In genomic region chr12:57135939-57136338, GRCh38 we compare ENCODE assay signal across 13 cellular contexts. TPM values are rescaled to one million over a fixed set of nuclear protein-coding genes. Genes with fewer than 3 reads are reported as not detected.
DNase-seq lines count a peak whose midpoint lies in the region; ATAC-seq, FAIRE-seq and TF ChIP-seq lines count a peak whose summit lies in the region.
"Had no signal": no experiment of that assay in that cellular context is flagged by ENCODE, and none has a peak within 500 bp of the region (broad histone marks: within the 10 kb centered on the region; RNA-seq: fewer than 3 reads in every experiment).

No MANE protein-coding gene starts in this region.

- DNase-seq in EH (ENCODE audit: low read depth) = peak; percentile 40
- DNase-seq in caudate nucleus (lab: John Stamatoyannopoulos, UW) = peak in 58 of 61 donors; percentile 27 to 94 (median 78)
- DNase-seq in kidney = peak; percentile 84
- peak; percentile 83 for DNase-seq in sciatic nerve (ENCODE audit: low spot score)
- no peak for DNase-seq in activated T-cell treated with anti-CD3 and anti-CD28 coated beads, Interleukin-2, amount 50 U/mL, for 4 hours
- no peak for DNase-seq in NAMALWA (ENCODE audit: low spot score)
- DNase-seq: NCI-H2171; stimulated activated naive CD8-positive, alpha-beta T cell treated with anti-CD3 and anti-CD28 coated beads, Interleukin-15, Interleukin-2, amounts not matched to agents 100 U/mL and 50 U/mL, for 24 hours; WERI-Rb-1 had no signal

- H3K36me3 Mint-ChIP-seq in activated T-cell treated with anti-CD3 and anti-CD28 coated beads, Interleukin-2, amount 50 U/mL, for 4 hours (ENCODE audit: insufficient read depth) = no peaks in the 10 kb centered on the region

- H3K4me1 Mint-ChIP-seq in activated T-cell treated with anti-CD3 and anti-CD28 coated beads, Interleukin-2, amount 50 U/mL, for 4 hours (ENCODE audit: low read depth) = no peaks in the 10 kb centered on the region

- H3K36me3 ChIP-seq in kidney (ENCODE audit: control insufficient read depth in 1 of 2, insufficient read depth in 2 of 2, low read length in 2 of 2) = peaks cover 7 to 11% of the 10 kb centered on the region in 2 donors
- H3K36me3 ChIP-seq: WERI-Rb-1 had no signal

- H3K4me3 Mint-ChIP-seq in activated T-cell treated with anti-CD3 and anti-CD28 coated beads, Interleukin-2, amount 50 U/mL, for 4 hours = no peak overlapping the region

- ATAC-seq in sciatic nerve (peak; percentile 74), GM19397 (IDR thresholded peaks at IDR 0.05; ENCODE audit: unreplicated experiment) (no peak), GM21619 (IDR thresholded peaks at IDR 0.05; ENCODE audit: unreplicated experiment) (no peak)
- ATAC-seq in activated T-cell treated with anti-CD3 and anti-CD28 coated beads, Interleukin-2, amount 50 U/mL, for 4 hours = no peak
- ATAC-seq: stimulated activated naive CD8-positive, alpha-beta T cell treated with anti-CD3 and anti-CD28 coated beads, Interleukin-15, Interleukin-2, amounts not matched to agents 100 U/mL and 50 U/mL, for 24 hours had no signal

- H3K9me3 ChIP-seq in kidney (ENCODE audit: control insufficient read depth in 1 of 2, low read length in 2 of 2) = no peaks in the 10 kb centered on the region

- FAIRE-seq in kidney (lab: Jason Lieb, UNC) = no peak
- FAIRE-seq: D721Med had no signal

- peaks cover 4 to 15% of the 10 kb centered on the region in 2 donors for H3K4me1 ChIP-seq in kidney (ENCODE audit: control insufficient read depth in 1 of 2, insufficient read depth in 1 of 2, low read depth in 1 of 2, low read length in 2 of 2)
- H3K4me1 ChIP-seq: parathyroid adenoma had no signal

- H3K27me3 Mint-ChIP-seq in activated T-cell treated with anti-CD3 and anti-CD28 coated beads, Interleukin-2, amount 50 U/mL, for 4 hours (ENCODE audit: low read depth) = no peaks in the 10 kb centered on the region

- H3K27ac ChIP-seq in caudate nucleus (ENCODE audit: low read depth, low read length) (peak overlapping the region; percentile 87), kidney (ENCODE audit: low read depth in 2 of 2, low read length in 2 of 2) (peak overlapping the region in 1 of 2 donors; percentile 72)
- H3K27ac ChIP-seq: parathyroid adenoma, WERI-Rb-1 had no signal

- no peak overlapping the region for H3K9ac ChIP-seq in kidney (ENCODE audit: low read length in 2 of 2)
- H3K9ac ChIP-seq: parathyroid adenoma had no signal

- intact Hi-C loops in kidney (cut with DNase I) (no loop called here), sciatic nerve (cut with DNase I) (no loop called here)

- H3K4me3 ChIP-seq in kidney (ENCODE audit: low read length in 2 of 2) = no peak overlapping the region

- no peaks in the 10 kb centered on the region for H3K9me3 Mint-ChIP-seq in activated T-cell treated with anti-CD3 and anti-CD28 coated beads, Interleukin-2, amount 50 U/mL, for 4 hours

- TF ChIP-seq CTCF in kidney (IDR thresholded peaks at IDR 0.05; ENCODE audit: borderline replicate concordance, extremely low read depth, insufficient read depth) = no peak

RNA-seq across cellular contexts. Expression of gene LRP1, which starts 7.7 kb away (rescaled TPM):
- total RNA-seq in kidney (121 TPM), sciatic nerve (760 TPM)
- 18.7 TPM for polyA plus RNA-seq in kidney (ENCODE audit: insufficient read depth, low read depth, low replicate concordance)
- total RNA-seq in activated T-cell treated with anti-CD3 and anti-CD28 coated beads, Interleukin-2, amount 50 U/mL, for 4 hours = 1 to 10 TPM in 2 of 3 donors, under 1 TPM in 1; 0.98 to 1.1 (median 1.0) TPM

RNA-seq across cellular contexts. Expression of gene LRP1-AS, which starts 11.5 kb away (rescaled TPM):
- total RNA-seq in kidney (not detected), sciatic nerve (not detected)
- not detected for polyA plus RNA-seq in kidney (ENCODE audit: insufficient read depth, low read depth, low replicate concordance)
- total RNA-seq in activated T-cell treated with anti-CD3 and anti-CD28 coated beads, Interleukin-2, amount 50 U/mL, for 4 hours = not detected

RNA-seq across cellular contexts. Expression of gene STAT6, which starts 24.8 kb away (rescaled TPM):
- total RNA-seq in kidney (232 TPM), sciatic nerve (187 TPM)
- 74.8 TPM for polyA plus RNA-seq in kidney (ENCODE audit: insufficient read depth, low read depth, low replicate concordance)
- 100 to 1,000 TPM; 312 to 340 (median 339) TPM for total RNA-seq in activated T-cell treated with anti-CD3 and anti-CD28 coated beads, Interleukin-2, amount 50 U/mL, for 4 hours

RNA-seq across cellular contexts. Expression of gene NAB2, which starts 47.0 kb away (rescaled TPM):
- total RNA-seq in kidney (28.0 TPM), sciatic nerve (52.7 TPM)
- 13.9 TPM for polyA plus RNA-seq in kidney (ENCODE audit: insufficient read depth, low read depth, low replicate concordance)
- total RNA-seq in activated T-cell treated with anti-CD3 and anti-CD28 coated beads, Interleukin-2, amount 50 U/mL, for 4 hours = 10 to 100 TPM; 51.3 to 54.6 (median 52.8) TPM

RNA-seq across cellular contexts. Expression of gene NEMP1, which starts 57.3 kb away (rescaled TPM):
- total RNA-seq in kidney (10.3 TPM), sciatic nerve (13.1 TPM)
- 2.1 TPM for polyA plus RNA-seq in kidney (ENCODE audit: insufficient read depth, low read depth, low replicate concordance)
- total RNA-seq in activated T-cell treated with anti-CD3 and anti-CD28 coated beads, Interleukin-2, amount 50 U/mL, for 4 hours = 10 to 100 TPM; 39.1 to 47.5 (median 42.5) TPM

Comparison
In these comparisons a context has a peak if more than half of its experiments do, and no peak if none do; other contexts are left out.
1. DNase-seq: peak in EH (single experiment), caudate nucleus (58 of 61), kidney (single experiment) and sciatic nerve (single experiment); none in activated T-cell treated with anti-CD3 and anti-CD28 coated beads, Interleukin-2, amount 50 U/mL, for 4 hours (single experiment) and NAMALWA (single experiment).
2. RNA of gene LRP1, which starts 7.7 kb away (total RNA-seq): 760 TPM in sciatic nerve (single experiment) and 121 TPM in kidney (single experiment); 0.98 to 1.1 TPM in activated T-cell treated with anti-CD3 and anti-CD28 coated beads, Interleukin-2, amount 50 U/mL, for 4 hours; every median in the first group is over 10 times any median in the second.